In genomic region chr13:51583469-51583874, GRCh38 we compare ENCODE assay signal across 8 cellular contexts. TPM values are rescaled to one million over a fixed set of nuclear protein-coding genes. Genes with fewer than 3 reads are reported as not detected.
DNase-seq lines count a peak whose midpoint lies in the region; ATAC-seq and TF ChIP-seq lines count a peak whose summit lies in the region.

No MANE protein-coding gene starts in this region.

- peak overlapping the region; percentile 9 for H3K4me3 ChIP-seq in mucosa of stomach (ENCODE audit: low read length)

- peak overlapping the region; percentile 91 to 99 (median 99) for H3K27ac Mint-ChIP-seq in IgD-negative memory B cell

- ATAC-seq in GM18511 (IDR thresholded peaks at IDR 0.05; ENCODE audit: unreplicated experiment) = no peak

- no peaks in the 10 kb centered on the region for H3K4me1 ChIP-seq in mucosa of stomach (ENCODE audit: control insufficient read depth, insufficient read depth, low read length)

- H3K9ac ChIP-seq in mucosa of stomach (ENCODE audit: low read length) = peak overlapping the region; percentile 19

- no peaks in the 10 kb centered on the region for H3K36me3 ChIP-seq in mucosa of stomach (ENCODE audit: control insufficient read depth, insufficient read depth, low read length)

- no peaks in the 10 kb centered on the region for H3K27me3 Mint-ChIP-seq in IgD-negative memory B cell

- no peaks in the 10 kb centered on the region for H3K9me3 Mint-ChIP-seq in IgD-negative memory B cell

- H3K4me1 Mint-ChIP-seq in IgD-negative memory B cell = peaks cover 11 to 28% (median 15%) of the 10 kb centered on the region in 3 donors

- H3K4me3 Mint-ChIP-seq in IgD-negative memory B cell = peak overlapping the region; percentile 92 to 99 (median 99)

- no peaks in the 10 kb centered on the region for H3K27me3 ChIP-seq in mucosa of stomach (ENCODE audit: control insufficient read depth, insufficient read depth, low read length)

- peak overlapping the region; percentile 89 for H3K27ac ChIP-seq in 22Rv1
- H3K27ac ChIP-seq in caudate nucleus (ENCODE audit: low read depth, low read length) = peak overlapping the region; percentile 94

- no peaks in the 10 kb centered on the region for H3K9me3 ChIP-seq in mucosa of stomach (ENCODE audit: control insufficient read depth, low read length)

- DNase-seq in caudate nucleus (lab: John Stamatoyannopoulos, UW) (no peak), DMS153 treated with DMSO at 0.1 percent for 48 hours (lab: John Stamatoyannopoulos, UW; ENCODE audit: unreplicated experiment) (no peak), NCI-H2081 treated with DMSO at 0.1 percent for 48 hours (lab: John Stamatoyannopoulos, UW) (no peak), DMS114 treated with DMSO at 0.1 percent for 48 hours (lab: John Stamatoyannopoulos, UW; ENCODE audit: unreplicated experiment) (no peak)

- H3K36me3 Mint-ChIP-seq in IgD-negative memory B cell = no peaks in the 10 kb centered on the region

- no peak for TF ChIP-seq CTCF in 22Rv1 (IDR thresholded peaks at IDR 0.05)

RNA-seq across cellular contexts. Expression of gene WDFY2, which starts 0.8 kb away (rescaled TPM):
- 6.0 TPM for polyA plus RNA-seq in IgD-negative memory B cell
